Comparison of ENCODE assay signal across 31 cellular contexts in genomic region chr16:23861874-23862273, GRCh38. TPM values are rescaled to one million over a fixed set of nuclear protein-coding genes. Genes with fewer than 3 reads are reported as not detected.
DNase-seq lines count a peak whose midpoint lies in the region; ATAC-seq, FAIRE-seq and TF ChIP-seq lines count a peak whose summit lies in the region.
"Had no signal": no experiment of that assay in that cellular context is flagged by ENCODE, and none has a peak within 500 bp of the region (broad histone marks: within the 10 kb centered on the region; RNA-seq: fewer than 3 reads in every experiment).

No MANE protein-coding gene starts in this region.

- POLR2A ChIA-PET in GM12878 (lab: Charles Lee) = interaction anchor here (1.0 to 6.7 kb wide), 8 partner anchors 8 to 152 kb away, joined by 3 to 79 read pairs (median 16); no protein-coding TSS in a partner anchor

- H3K9ac ChIP-seq in BLaER1 (no peak overlapping the region), GM12878 (ENCODE audit: control insufficient read depth, insufficient read depth, low read length) (peak overlapping the region; percentile 56; the same call in 1 of the 2 replicates)

- in situ Hi-C loops in GM12878 (cut with MboI) = loop anchor here (25.0 kb wide), 1 partner anchor 1175 kb away; no protein-coding TSS in a partner anchor

- FAIRE-seq in GM12878 (lab: Jason Lieb, UNC) = no peak
- FAIRE-seq: frontal cortex, small intestine had no signal

- no peak for TF ChIP-seq EP300 in GM12878 (IDR thresholded peaks at IDR 0.05; ENCODE audit: borderline replicate concordance in 1 of 2, control insufficient read depth in 1 of 2, low read depth in 2 of 2, low read length in 2 of 2)

- peak overlapping the region in 2 of 3 donors; percentile 11 to 26 for H3K27ac Mint-ChIP-seq in CD4-positive, CD25-positive, alpha-beta regulatory T cell
- H3K27ac Mint-ChIP-seq: activated CD4-positive, alpha-beta memory T cell treated with anti-CD3 and anti-CD28 coated beads, Interleukin-2, amount 10 ng/mL, durations not matched to agents 7 days and 5 days; activated naive CD4-positive, alpha-beta T cell treated with anti-CD3 and anti-CD28 coated beads for 36 hours; endodermal cell; mesothelial cell of epicardium had no signal

- no peak overlapping the region for H3K4me3 Mint-ChIP-seq in CD4-positive, CD25-positive, alpha-beta regulatory T cell
- H3K4me3 Mint-ChIP-seq: activated naive CD4-positive, alpha-beta T cell treated with anti-CD3 and anti-CD28 coated beads for 36 hours; endodermal cell; mesothelial cell of epicardium had no signal

- CTCF ChIA-PET in GM12878 (lab: Yijun Ruan, JAX) = interaction anchor here (0.5 to 11.5 kb wide), 9 partner anchors 9 to 148 kb away, joined by 3 to 134 read pairs (median 17); no protein-coding TSS in a partner anchor

- H3K27me3 Mint-ChIP-seq in CD4-positive, CD25-positive, alpha-beta regulatory T cell = peaks cover 4% of the 10 kb centered on the region
- H3K27me3 Mint-ChIP-seq: activated CD4-positive, alpha-beta memory T cell treated with anti-CD3 and anti-CD28 coated beads, Interleukin-2, amount 10 ng/mL, durations not matched to agents 7 days and 5 days; naive thymus-derived CD8-positive, alpha-beta T cell had no signal

- no peaks in the 10 kb centered on the region for H3K36me3 Mint-ChIP-seq in CD4-positive, CD25-positive, alpha-beta regulatory T cell
- H3K36me3 Mint-ChIP-seq: mesothelial cell of epicardium; naive thymus-derived CD8-positive, alpha-beta T cell had no signal

- DNase-seq in CD4-positive, CD25-positive, alpha-beta regulatory T cell = no peak
- no peak for DNase-seq in GM12878 (ENCODE audit: low read depth, low spot score)
- DNase-seq in islet precursor cell = no peak
- no peak for DNase-seq in DMS153 treated with DMSO at 0.1 percent for 48 hours (lab: John Stamatoyannopoulos, UW; ENCODE audit: unreplicated experiment)
- DNase-seq in NCI-H1436 treated with DMSO at 0.1 percent for 48 hours (lab: John Stamatoyannopoulos, UW) = no peak
- DNase-seq: activated CD4-positive, alpha-beta memory T cell treated with anti-CD3 and anti-CD28 coated beads, Interleukin-2, amount 10 ng/mL, durations not matched to agents 7 days and 5 days; activated naive CD4-positive, alpha-beta T cell treated with anti-CD3 and anti-CD28 coated beads for 36 hours; activated T-cell treated with anti-CD3 and anti-CD28 coated beads, Interleukin-2, amount 50 U/mL, for 1 hour; aorta; COR-L47; endodermal cell; esophagus squamous epithelium; left ventricle myocardium inferior; naive thymus-derived CD8-positive, alpha-beta T cell; NCI-H1092 treated with DMSO at 0.1 percent for 48 hours; NCI-H1930; NCI-H748 treated with DMSO at 0.1 percent for 48 hours; small intestine; testis had no signal

- H4K20me1 ChIP-seq in BLaER1 (no peaks in the 10 kb centered on the region), GM12878 (ENCODE audit: control insufficient read depth, insufficient read depth) (no peaks in the 10 kb centered on the region)

- BruUV-seq in GM12878 (replicated peaks; lab: Mats Ljungman, UMichigan) = no TSS peak

- no peak overlapping the region for H2AFZ ChIP-seq in GM12878 (ENCODE audit: control insufficient read depth, low read depth, low read length)
- H2AFZ ChIP-seq: hepatocyte had no signal

- H3K27me3 ChIP-seq in BLaER1 (no peaks in the 10 kb centered on the region), GM12878 (replicated peaks in 1 of 2; ENCODE audit: control insufficient read depth in 2 of 2, insufficient read depth in 2 of 2, low read length in 1 of 2) (no peaks in the 10 kb centered on the region)
- no peaks in the 10 kb centered on the region for H3K27me3 ChIP-seq in CD4-positive, CD25-positive, alpha-beta regulatory T cell (ENCODE audit: control insufficient read depth, insufficient read depth, low read length)
- H3K27me3 ChIP-seq: testis had no signal

- peaks cover 89% of the 10 kb centered on the region for H3K79me2 ChIP-seq in GM12878 (ENCODE audit: control insufficient read depth, insufficient read depth, low read length)
- H3K79me2 ChIP-seq: hepatocyte had no signal

- H3K9me3 Mint-ChIP-seq in CD4-positive, CD25-positive, alpha-beta regulatory T cell = no peaks in the 10 kb centered on the region
- H3K9me3 Mint-ChIP-seq: activated CD4-positive, alpha-beta memory T cell treated with anti-CD3 and anti-CD28 coated beads, Interleukin-2, amount 10 ng/mL, durations not matched to agents 7 days and 5 days; activated naive CD4-positive, alpha-beta T cell treated with anti-CD3 and anti-CD28 coated beads for 36 hours; endodermal cell; mesothelial cell of epicardium; naive thymus-derived CD8-positive, alpha-beta T cell had no signal

- peak overlapping the region; percentile 53; the same call in 1 of the 2 replicates for H3K4me2 ChIP-seq in BLaER1
- H3K4me2 ChIP-seq in GM12878 (ENCODE audit: control insufficient read depth, insufficient read depth) = peak overlapping the region; percentile 1
- H3K4me2 ChIP-seq: hepatocyte had no signal

- H3K9me3 ChIP-seq in BLaER1 (no peaks in the 10 kb centered on the region), KOPT-K1 (ENCODE audit: insufficient read depth, low read length, poor library complexity, severe bottlenecking) (no peaks in the 10 kb centered on the region), GM12878 (replicated peaks; ENCODE audit: control insufficient read depth, insufficient read depth, low read length) (no peaks in the 10 kb centered on the region)
- H3K9me3 ChIP-seq in CD4-positive, CD25-positive, alpha-beta regulatory T cell (ENCODE audit: control insufficient read depth in 2 of 2, low read length in 2 of 2) = no peaks in the 10 kb centered on the region
- H3K9me3 ChIP-seq: esophagus squamous epithelium, left ventricle myocardium inferior, testis had no signal

- RAD21 ChIA-PET in GM12878 (lab: Charles Lee; ENCODE audit: unreplicated experiment) = interaction anchor here (0.8 to 9.2 kb wide), 12 partner anchors 9 to 154 kb away, joined by 3 to 177 read pairs (median 13); partner anchors contain the start of gene PRKCB

- SMC1A ChIA-PET in GM12878 (lab: Charles Lee; ENCODE audit: uncharacterized antibody, unreplicated experiment) = interaction anchor here (0.8 to 27.0 kb wide), 12 partner anchors 9 to 183 kb away, joined by 3 to 468 read pairs (median 16); no protein-coding TSS in a partner anchor

- H3K4me1 ChIP-seq in BLaER1 = peaks cover 73% of the 10 kb centered on the region
- H3K4me1 ChIP-seq in CD4-positive, CD25-positive, alpha-beta regulatory T cell (ENCODE audit: control insufficient read depth, insufficient read depth, low read length, poor library complexity, severe bottlenecking) = peaks cover 41% of the 10 kb centered on the region
- H3K4me1 ChIP-seq in GM12878 (ENCODE audit: control insufficient read depth, insufficient read depth, low read length) = peaks cover 78% of the 10 kb centered on the region

- peaks cover 33 to 87% (median 64%) of the 10 kb centered on the region in 4 donors for H3K4me1 Mint-ChIP-seq in CD4-positive, CD25-positive, alpha-beta regulatory T cell

- ATAC-seq in CD4-positive, CD25-positive, alpha-beta regulatory T cell (ENCODE audit: low read depth in 2 of 2) = no peak
- ATAC-seq in GM12878 = no peak
- ATAC-seq: HCT116; naive thymus-derived CD8-positive, alpha-beta T cell; SK-N-SH treated with all-trans-retinoic acid at 6 μM for 48 hours had no signal

- H3K4me3 ChIP-seq in BLaER1 (no peak overlapping the region), GM12878 (no peak overlapping the region; the same call in 1 of the 2 replicates)
- H3K4me3 ChIP-seq in CD4-positive, CD25-positive, alpha-beta regulatory T cell (ENCODE audit: low read depth, low read length) = no peak overlapping the region
- H3K4me3 ChIP-seq: cardiac muscle cell, esophagus squamous epithelium, hepatocyte, left ventricle myocardium inferior, testis had no signal

- WGBS in GM12878 (ENCODE audit: insufficient coverage, insufficient replicate concordance, low lambda C conversion rate, missing lambda C conversion rate) = 94% methylated on average over 3 of the region's 3 CpGs

- no peak for TF ChIP-seq RAD21 in GM12878 (IDR thresholded peaks at IDR 0.05; ENCODE audit: insufficient read depth, low read depth, low read length)

- intact Hi-C loops in GM12878 (cut with micrococcal nuclease; ENCODE audit: unreplicated experiment) = loop anchor here (5.0 kb wide), 1 partner anchor 150 kb away; no protein-coding TSS in a partner anchor

- H3K27ac ChIP-seq in BLaER1 (peak overlapping the region; percentile 23; the same call in 1 of the 2 replicates), KOPT-K1 (ENCODE audit: low read depth, low read length, poor library complexity, severe bottlenecking) (peak overlapping the region; percentile 42), GM12878 (ENCODE audit: control insufficient read depth, insufficient read depth) (peak overlapping the region; percentile 83)
- H3K27ac ChIP-seq in CD4-positive, CD25-positive, alpha-beta regulatory T cell (ENCODE audit: insufficient read depth, low read length, poor library complexity, severe bottlenecking) = no peak overlapping the region
- H3K27ac ChIP-seq: cardiac muscle cell, esophagus squamous epithelium, hepatocyte, left ventricle myocardium inferior, testis, VCaP had no signal

- TF ChIP-seq POLR2A in GM12878 (IDR thresholded peaks at IDR 0.05; ENCODE audit: low read depth, low read length) = no peak

- TF ChIP-seq CTCF in GM12878 (IDR thresholded peaks at IDR 0.05 in 2 of 3, conservative IDR thresholded peaks at IDR 0.05 in 1 of 3; ENCODE audit: control insufficient read depth in 2 of 3, extremely low read depth in 1 of 3, insufficient read depth in 1 of 3, low read depth in 3 of 3, low read length in 3 of 3) = no peak

- no peaks in the 10 kb centered on the region for H3K36me3 ChIP-seq in BLaER1
- no peaks in the 10 kb centered on the region for H3K36me3 ChIP-seq in CD4-positive, CD25-positive, alpha-beta regulatory T cell (ENCODE audit: control insufficient read depth, insufficient read depth, low read length)
- no peaks in the 10 kb centered on the region for H3K36me3 ChIP-seq in KOPT-K1 (ENCODE audit: insufficient read depth, low read length)
- peaks cover 0 to 9% of the 10 kb centered on the region in 2 experiments; a peak in 3 of 4 replicates for H3K36me3 ChIP-seq in GM12878 (ENCODE audit: control insufficient read depth in 2 of 2, insufficient read depth in 2 of 2, low read length in 1 of 2)
- H3K36me3 ChIP-seq: cardiac muscle cell, esophagus squamous epithelium, left ventricle myocardium inferior had no signal

RNA-seq across cellular contexts. Expression of gene PRKCB, which starts 26.1 kb away (rescaled TPM):
- 83.1 TPM for total RNA-seq in CD4-positive, CD25-positive, alpha-beta regulatory T cell
- polyA plus RNA-seq in CD4-positive, CD25-positive, alpha-beta regulatory T cell = 10 to 100 TPM; 37.4 to 54.7 (median 47.5) TPM
- 650 and 657 TPM in 2 replicates for total RNA-seq in GM12878 (2013; cell fraction: nucleolus; rRNA removed)
- total RNA-seq in GM12878 (2014; rRNA removed) (106 and 118 TPM in 2 replicates), GM12878 (2014; rRNA removed; fragmentation: Illumina TruSeq; extraction: Trizol) (117 and 119 TPM in 2 replicates), GM12878 (2021) (148 and 158 TPM in 2 replicates)
- 86.6 TPM for polyA plus RNA-seq in GM12878 (2011; ENCODE audit: low read depth)
- polyA plus RNA-seq in GM12878 (2011; rRNA removed) (134 and 135 TPM in 2 replicates), GM12878 (2014; fragmentation: Illumina TruSeq; extraction: Trizol) (121 and 128 TPM in 2 replicates), GM12878 (2014; fragmentation: Nextera tagmentation; extraction: Ambion mirVana) (10 to 100 TPM; 42.4 to 60.2 TPM), GM12878 (2014; rRNA removed) (85.3 and 88.3 TPM in 2 replicates), GM12878 (2016; fragmentation: Nextera tagmentation; extraction: Ambion mirVana) (10 to 100 TPM; 21.4 to 22.3 TPM)
- polyA plus RNA-seq in GM12878 (2011; cell fraction: cytosol; rRNA removed) = 105 and 107 TPM in 2 replicates
- polyA plus RNA-seq in GM12878 (2011; cell fraction: nucleus; rRNA removed) = 96.5 and 127 TPM in 2 replicates
- polyA plus RNA-seq in GM12878 (2012) = 126 and 129 TPM in 2 replicates
- 463 and 485 TPM in 2 replicates for polyA minus RNA-seq in GM12878 (2011; rRNA and poly(A)+ RNA removed)
- 91.7 and 117 TPM in 2 replicates for polyA minus RNA-seq in GM12878 (2011; cell fraction: cytosol; rRNA and poly(A)+ RNA removed)
- 99.0 and 165 TPM in 2 replicates for polyA minus RNA-seq in GM12878 (2011; cell fraction: nucleus; rRNA and poly(A)+ RNA removed)
- total RNA-seq: LHCN-M2, osteocyte, renal cortical epithelial cell had no signal
